15 cellular contexts compared by ENCODE assay signal in genomic region chr2:39511219-39511785, GRCh38.
A peak's percentile ranks its signal among the peaks of the same experiment; 100 is the strongest.
DNase-seq lines count a peak whose midpoint lies in the region; ATAC-seq and TF ChIP-seq lines count a peak whose summit lies in the region.
"Had no signal": no experiment of that assay in that cellular context is flagged by ENCODE, and none has a peak within 500 bp of the region (broad histone marks: within the 10 kb centered on the region; RNA-seq: fewer than 3 reads in every experiment).

No MANE protein-coding gene starts in this region.

- H3K36me3 Mint-ChIP-seq in activated naive CD8-positive, alpha-beta T cell treated with anti-CD3 and anti-CD28 coated beads, Interleukin-2, amount 50 U/mL, for 24 hours (ENCODE audit: low read depth): no peaks in the 10 kb centered on the region

- intact Hi-C loops in lower lobe of right lung (cut with DNase I) (no loop called here), stomach (cut with DNase I; ENCODE audit: low total_unique reads) (no loop called here)

- no peak overlapping the region for H3K4me3 ChIP-seq in lower lobe of right lung
- H3K4me3 ChIP-seq in stomach: no peak overlapping the region
- H3K4me3 ChIP-seq: HAP-1 had no signal

- DNase-seq in NCI-H2107 treated with DMSO at 0.1 percent for 48 hours (lab: John Stamatoyannopoulos, UW; ENCODE audit: unreplicated experiment) (peak; percentile 10), NCI-H2107 (lab: John Stamatoyannopoulos, UW) (no peak), lower lobe of right lung (no peak), stomach (no peak), NCI-H2227 treated with DMSO at 0.1 percent for 48 hours (lab: John Stamatoyannopoulos, UW) (no peak), GM10266 (ENCODE audit: extremely low spot score) (no peak)
- DNase-seq in activated naive CD8-positive, alpha-beta T cell treated with anti-CD3 and anti-CD28 coated beads, Interleukin-2, amount 50 U/mL, for 24 hours: no peak
- DNase-seq: activated CD4-positive, alpha-beta T cell treated with anti-CD3 and anti-CD28 coated beads for 1 hour; effector memory CD4-positive, alpha-beta T cell; foreskin melanocyte; NCI-H226; T-helper 1 cell had no signal

- H3K4me1 ChIP-seq in lower lobe of right lung: peaks cover 51% of the 10 kb centered on the region
- H3K4me1 ChIP-seq in stomach: peaks cover 3 to 80% (median 51%) of the 10 kb centered on the region in 4 donors

- 77 to 94% (median 85%) methylated on average over 6 of the region's 6 CpGs for WGBS in stomach, 5 donors

- H3K27me3 ChIP-seq in lower lobe of right lung (ENCODE audit: low read depth) (no peaks in the 10 kb centered on the region), stomach (no peaks in the 10 kb centered on the region)

- H3K27me3 Mint-ChIP-seq in activated naive CD8-positive, alpha-beta T cell treated with anti-CD3 and anti-CD28 coated beads, Interleukin-2, amount 50 U/mL, for 24 hours: peaks cover 5% of the 10 kb centered on the region
- H3K27me3 Mint-ChIP-seq: stimulated activated naive CD8-positive, alpha-beta T cell treated with anti-CD3 and anti-CD28 coated beads, Interleukin-15, Interleukin-2, amounts not matched to agents 100 ng/mL and 50 ng/mL, for 24 hours had no signal

- peak overlapping the region; percentile 66 for H3K27ac Mint-ChIP-seq in activated naive CD8-positive, alpha-beta T cell treated with anti-CD3 and anti-CD28 coated beads, Interleukin-2, amount 50 U/mL, for 24 hours

- H3K4me3 Mint-ChIP-seq in activated naive CD8-positive, alpha-beta T cell treated with anti-CD3 and anti-CD28 coated beads, Interleukin-2, amount 50 U/mL, for 24 hours: no peak overlapping the region
- H3K4me3 Mint-ChIP-seq: stimulated activated naive CD8-positive, alpha-beta T cell treated with anti-CD3 and anti-CD28 coated beads, Interleukin-15, Interleukin-2, amounts not matched to agents 100 ng/mL and 50 ng/mL, for 24 hours had no signal

- TF ChIP-seq POLR2A in stomach (IDR thresholded peaks at IDR 0.05): no peak

- TF ChIP-seq CTCF in lower lobe of right lung (IDR thresholded peaks at IDR 0.05) (no peak), stomach (IDR thresholded peaks at IDR 0.05) (no peak), GM10266 (IDR thresholded peaks at IDR 0.05; ENCODE audit: control insufficient read depth, insufficient read depth, low read depth, missing control alignments) (no peak)

- H3K9me3 ChIP-seq in lower lobe of right lung (no peaks in the 10 kb centered on the region), stomach (no peaks in the 10 kb centered on the region)
- H3K9me3 ChIP-seq: HAP-1 had no signal

- no peaks in the 10 kb centered on the region for H3K9me3 Mint-ChIP-seq in activated naive CD8-positive, alpha-beta T cell treated with anti-CD3 and anti-CD28 coated beads, Interleukin-2, amount 50 U/mL, for 24 hours
- H3K9me3 Mint-ChIP-seq: stimulated activated naive CD8-positive, alpha-beta T cell treated with anti-CD3 and anti-CD28 coated beads, Interleukin-15, Interleukin-2, amounts not matched to agents 100 ng/mL and 50 ng/mL, for 24 hours had no signal

- TF ChIP-seq EP300 in stomach (IDR thresholded peaks at IDR 0.05): no peak

- H3K27ac ChIP-seq in lower lobe of right lung: peak overlapping the region; percentile 55
- peak overlapping the region in 4 of 5 donors; percentile 56 to 77 (median 71) for H3K27ac ChIP-seq in stomach

- no peaks in the 10 kb centered on the region for H3K36me3 ChIP-seq in lower lobe of right lung
- no peaks in the 10 kb centered on the region for H3K36me3 ChIP-seq in stomach
- H3K36me3 ChIP-seq: HAP-1 had no signal

- ATAC-seq in activated naive CD8-positive, alpha-beta T cell treated with anti-CD3 and anti-CD28 coated beads, Interleukin-2, amount 50 U/mL, for 24 hours: no peak
- ATAC-seq in lower lobe of right lung (no peak), HG03196 (IDR thresholded peaks at IDR 0.05; ENCODE audit: unreplicated experiment) (no peak)

- H3K4me1 Mint-ChIP-seq in activated naive CD8-positive, alpha-beta T cell treated with anti-CD3 and anti-CD28 coated beads, Interleukin-2, amount 50 U/mL, for 24 hours: peaks cover 49% of the 10 kb centered on the region
